In the genomic region with DNA sequence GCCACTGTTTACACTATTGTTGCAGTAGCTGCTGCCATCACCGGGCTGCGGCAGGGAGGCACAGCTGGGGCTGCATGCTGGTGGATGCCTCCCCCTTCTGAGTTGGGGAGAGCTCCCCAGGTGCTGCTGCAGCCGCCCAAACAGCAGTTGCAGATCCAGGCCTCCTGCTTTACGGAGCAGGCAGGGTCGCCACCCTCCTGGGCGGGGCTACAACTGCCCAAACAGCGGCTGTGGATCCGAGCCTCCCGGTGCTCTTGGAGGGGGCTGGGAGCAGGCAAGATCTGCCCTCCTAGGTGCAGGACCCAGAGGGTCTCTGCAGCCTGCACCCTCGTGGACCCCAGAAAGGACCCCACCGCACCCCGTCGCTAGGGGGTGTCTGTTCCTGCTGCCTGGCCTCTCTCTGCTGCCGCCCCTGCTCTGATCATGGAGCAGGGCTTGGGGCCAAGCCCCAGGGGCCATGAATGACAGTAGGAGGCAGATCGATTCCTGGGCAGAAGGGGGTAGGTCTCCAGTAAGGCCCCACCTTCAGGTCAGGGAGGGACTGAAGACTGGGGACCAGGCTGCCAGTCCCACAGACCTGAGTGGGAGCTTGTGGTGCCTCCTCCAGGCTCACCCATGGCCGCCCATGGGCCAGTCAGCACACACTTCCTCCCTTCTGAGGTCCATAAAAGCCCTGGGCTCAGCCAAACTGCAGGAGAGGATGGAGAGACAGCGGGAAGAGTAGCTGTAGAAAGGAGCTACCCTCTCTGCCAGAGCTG, we compare ENCODE assay signal across 1 cellular context.
A peak's percentile ranks its signal among the peaks of the same experiment; 100 is the strongest.
TF ChIP-seq lines count a peak whose summit lies in the region.

No MANE protein-coding gene starts in this region.

TF ChIP-seq in K562, 482 proteins besides CTCF, POLR2A, EP300 and RAD21 (continued from another document and continues in another):
- TF ChIP-seq TAF1 (IDR thresholded peaks at IDR 0.05; ENCODE audit: control insufficient read depth, extremely low read depth, insufficient read depth, low read length, severe bottlenecking): no peak
- no peak for TF ChIP-seq LCOR (CRISPR knock-in tag; IDR thresholded peaks at IDR 0.05)
- TF ChIP-seq, protein P1, sequence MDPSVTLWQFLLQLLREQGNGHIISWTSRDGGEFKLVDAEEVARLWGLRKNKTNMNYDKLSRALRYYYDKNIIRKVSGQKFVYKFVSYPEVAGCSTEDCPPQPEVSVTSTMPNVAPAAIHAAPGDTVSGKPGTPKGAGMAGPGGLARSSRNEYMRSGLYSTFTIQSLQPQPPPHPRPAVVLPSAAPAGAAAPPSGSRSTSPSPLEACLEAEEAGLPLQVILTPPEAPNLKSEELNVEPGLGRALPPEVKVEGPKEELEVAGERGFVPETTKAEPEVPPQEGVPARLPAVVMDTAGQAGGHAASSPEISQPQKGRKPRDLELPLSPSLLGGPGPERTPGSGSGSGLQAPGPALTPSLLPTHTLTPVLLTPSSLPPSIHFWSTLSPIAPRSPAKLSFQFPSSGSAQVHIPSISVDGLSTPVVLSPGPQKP (CRISPR knock-in tag; IDR thresholded peaks at IDR 0.05): no peak
- TF ChIP-seq FOXA3 (CRISPR knock-in tag; conservative IDR thresholded peaks at IDR 0.05 in 1 of 2, IDR thresholded peaks at IDR 0.05 in 1 of 2): 0 out of 4 replicates have a peak, but pooled peaks of 1 of the 2 experiments have one; percentile 13
- TF ChIP-seq ZNF24 (IDR thresholded peaks at IDR 0.05): 0 out of 2 replicates have a peak, but pooled peaks have one; percentile 32
- no peak for TF ChIP-seq RBM34 (IDR thresholded peaks at IDR 0.05; ENCODE audit: borderline replicate concordance, insufficient read depth, low read length)
- TF ChIP-seq MED1 (CRISPR knock-in tag; IDR thresholded peaks at IDR 0.05; ENCODE audit: borderline replicate concordance): no peak
- TF ChIP-seq NFIC (IDR thresholded peaks at IDR 0.05): 0 out of 2 replicates have a peak, but pooled peaks have one; percentile 9
- no peak for TF ChIP-seq PPARD (CRISPR knock-in tag; IDR thresholded peaks at IDR 0.05)
- no peak for TF ChIP-seq KDM5B (IDR thresholded peaks at IDR 0.05; ENCODE audit: insufficient replicate concordance, low read depth, low read length)
- no peak for TF ChIP-seq NCOA6 (IDR thresholded peaks at IDR 0.05)
- TF ChIP-seq ZNF436 (CRISPR knock-in tag; IDR thresholded peaks at IDR 0.05): no peak
- TF ChIP-seq SRSF3 (IDR thresholded peaks at IDR 0.05; ENCODE audit: insufficient read depth, low read length): no peak
- TF ChIP-seq NFRKB (IDR thresholded peaks at IDR 0.05; ENCODE audit: low read depth): peak; percentile 53; the same call in 1 of the 2 replicates
- TF ChIP-seq, protein P2, sequence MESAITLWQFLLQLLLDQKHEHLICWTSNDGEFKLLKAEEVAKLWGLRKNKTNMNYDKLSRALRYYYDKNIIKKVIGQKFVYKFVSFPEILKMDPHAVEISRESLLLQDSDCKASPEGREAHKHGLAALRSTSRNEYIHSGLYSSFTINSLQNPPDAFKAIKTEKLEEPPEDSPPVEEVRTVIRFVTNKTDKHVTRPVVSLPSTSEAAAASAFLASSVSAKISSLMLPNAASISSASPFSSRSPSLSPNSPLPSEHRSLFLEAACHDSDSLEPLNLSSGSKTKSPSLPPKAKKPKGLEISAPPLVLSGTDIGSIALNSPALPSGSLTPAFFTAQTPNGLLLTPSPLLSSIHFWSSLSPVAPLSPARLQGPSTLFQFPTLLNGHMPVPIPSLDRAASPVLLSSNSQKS (CRISPR knock-in tag; IDR thresholded peaks at IDR 0.05): no peak
- no peak for TF ChIP-seq TFAM (CRISPR knock-in tag; conservative IDR thresholded peaks at IDR 0.05)
- TF ChIP-seq GATAD2A (IDR thresholded peaks at IDR 0.05): no peak
- TF ChIP-seq SMAD2 (IDR thresholded peaks at IDR 0.05; ENCODE audit: low read depth, low read length): no peak
- TF ChIP-seq NEUROD1 (IDR thresholded peaks at IDR 0.05; ENCODE audit: borderline replicate concordance, low read depth, low read length, partially characterized antibody): no peak
- TF ChIP-seq L3MBTL2 (IDR thresholded peaks at IDR 0.05): peak; percentile 58; the same call in 1 of the 2 replicates
- no peak for TF ChIP-seq ZNF143 (CRISPR knock-in tag; IDR thresholded peaks at IDR 0.05)
- TF ChIP-seq, protein P3, sequence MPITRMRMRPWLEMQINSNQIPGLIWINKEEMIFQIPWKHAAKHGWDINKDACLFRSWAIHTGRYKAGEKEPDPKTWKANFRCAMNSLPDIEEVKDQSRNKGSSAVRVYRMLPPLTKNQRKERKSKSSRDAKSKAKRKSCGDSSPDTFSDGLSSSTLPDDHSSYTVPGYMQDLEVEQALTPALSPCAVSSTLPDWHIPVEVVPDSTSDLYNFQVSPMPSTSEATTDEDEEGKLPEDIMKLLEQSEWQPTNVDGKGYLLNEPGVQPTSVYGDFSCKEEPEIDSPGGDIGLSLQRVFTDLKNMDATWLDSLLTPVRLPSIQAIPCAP (CRISPR knock-in tag; IDR thresholded peaks at IDR 0.05; ENCODE audit: borderline replicate concordance): no peak
- TF ChIP-seq, protein P4, sequence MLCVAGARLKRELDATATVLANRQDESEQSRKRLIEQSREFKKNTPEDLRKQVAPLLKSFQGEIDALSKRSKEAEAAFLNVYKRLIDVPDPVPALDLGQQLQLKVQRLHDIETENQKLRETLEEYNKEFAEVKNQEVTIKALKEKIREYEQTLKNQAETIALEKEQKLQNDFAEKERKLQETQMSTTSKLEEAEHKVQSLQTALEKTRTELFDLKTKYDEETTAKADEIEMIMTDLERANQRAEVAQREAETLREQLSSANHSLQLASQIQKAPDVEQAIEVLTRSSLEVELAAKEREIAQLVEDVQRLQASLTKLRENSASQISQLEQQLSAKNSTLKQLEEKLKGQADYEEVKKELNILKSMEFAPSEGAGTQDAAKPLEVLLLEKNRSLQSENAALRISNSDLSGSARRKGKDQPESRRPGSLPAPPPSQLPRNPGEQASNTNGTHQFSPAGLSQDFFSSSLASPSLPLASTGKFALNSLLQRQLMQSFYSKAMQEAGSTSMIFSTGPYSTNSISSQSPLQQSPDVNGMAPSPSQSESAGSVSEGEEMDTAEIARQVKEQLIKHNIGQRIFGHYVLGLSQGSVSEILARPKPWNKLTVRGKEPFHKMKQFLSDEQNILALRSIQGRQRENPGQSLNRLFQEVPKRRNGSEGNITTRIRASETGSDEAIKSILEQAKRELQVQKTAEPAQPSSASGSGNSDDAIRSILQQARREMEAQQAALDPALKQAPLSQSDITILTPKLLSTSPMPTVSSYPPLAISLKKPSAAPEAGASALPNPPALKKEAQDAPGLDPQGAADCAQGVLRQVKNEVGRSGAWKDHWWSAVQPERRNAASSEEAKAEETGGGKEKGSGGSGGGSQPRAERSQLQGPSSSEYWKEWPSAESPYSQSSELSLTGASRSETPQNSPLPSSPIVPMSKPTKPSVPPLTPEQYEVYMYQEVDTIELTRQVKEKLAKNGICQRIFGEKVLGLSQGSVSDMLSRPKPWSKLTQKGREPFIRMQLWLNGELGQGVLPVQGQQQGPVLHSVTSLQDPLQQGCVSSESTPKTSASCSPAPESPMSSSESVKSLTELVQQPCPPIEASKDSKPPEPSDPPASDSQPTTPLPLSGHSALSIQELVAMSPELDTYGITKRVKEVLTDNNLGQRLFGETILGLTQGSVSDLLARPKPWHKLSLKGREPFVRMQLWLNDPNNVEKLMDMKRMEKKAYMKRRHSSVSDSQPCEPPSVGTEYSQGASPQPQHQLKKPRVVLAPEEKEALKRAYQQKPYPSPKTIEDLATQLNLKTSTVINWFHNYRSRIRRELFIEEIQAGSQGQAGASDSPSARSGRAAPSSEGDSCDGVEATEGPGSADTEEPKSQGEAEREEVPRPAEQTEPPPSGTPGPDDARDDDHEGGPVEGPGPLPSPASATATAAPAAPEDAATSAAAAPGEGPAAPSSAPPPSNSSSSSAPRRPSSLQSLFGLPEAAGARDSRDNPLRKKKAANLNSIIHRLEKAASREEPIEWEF (CRISPR knock-in tag; IDR thresholded peaks at IDR 0.05): 0 out of 2 replicates have a peak, but pooled peaks have one; percentile 29
- TF ChIP-seq TBP (optimal IDR thresholded peaks at IDR 0.05; ENCODE audit: low read depth, low read length): peak; percentile 21
- 0 out of 2 replicates have a peak, but pooled peaks have one; percentile 31 for TF ChIP-seq TAF7 (tag; IDR thresholded peaks at IDR 0.05)
- TF ChIP-seq BCOR (IDR thresholded peaks at IDR 0.05): no peak; the same call in 1 of the 2 replicates
- TF ChIP-seq, protein P5, sequence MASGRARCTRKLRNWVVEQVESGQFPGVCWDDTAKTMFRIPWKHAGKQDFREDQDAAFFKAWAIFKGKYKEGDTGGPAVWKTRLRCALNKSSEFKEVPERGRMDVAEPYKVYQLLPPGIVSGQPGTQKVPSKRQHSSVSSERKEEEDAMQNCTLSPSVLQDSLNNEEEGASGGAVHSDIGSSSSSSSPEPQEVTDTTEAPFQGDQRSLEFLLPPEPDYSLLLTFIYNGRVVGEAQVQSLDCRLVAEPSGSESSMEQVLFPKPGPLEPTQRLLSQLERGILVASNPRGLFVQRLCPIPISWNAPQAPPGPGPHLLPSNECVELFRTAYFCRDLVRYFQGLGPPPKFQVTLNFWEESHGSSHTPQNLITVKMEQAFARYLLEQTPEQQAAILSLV (tag; IDR thresholded peaks at IDR 0.05): no peak
- no peak for TF ChIP-seq GABPB2 (CRISPR knock-in tag; conservative IDR thresholded peaks at IDR 0.05)
- TF ChIP-seq RBM25 (IDR thresholded peaks at IDR 0.05; ENCODE audit: low read depth, low read length, severe bottlenecking): no peak
- no peak for TF ChIP-seq ZNF3 (CRISPR knock-in tag; IDR thresholded peaks at IDR 0.05)
- no peak; the same call in 1 of the 2 replicates for TF ChIP-seq TARDBP (IDR thresholded peaks at IDR 0.05)
- TF ChIP-seq IFI16 (CRISPR knock-in tag; IDR thresholded peaks at IDR 0.05): no peak
- TF ChIP-seq GTF2E2 (tag; IDR thresholded peaks at IDR 0.05): no peak
- TF ChIP-seq, protein P6, sequence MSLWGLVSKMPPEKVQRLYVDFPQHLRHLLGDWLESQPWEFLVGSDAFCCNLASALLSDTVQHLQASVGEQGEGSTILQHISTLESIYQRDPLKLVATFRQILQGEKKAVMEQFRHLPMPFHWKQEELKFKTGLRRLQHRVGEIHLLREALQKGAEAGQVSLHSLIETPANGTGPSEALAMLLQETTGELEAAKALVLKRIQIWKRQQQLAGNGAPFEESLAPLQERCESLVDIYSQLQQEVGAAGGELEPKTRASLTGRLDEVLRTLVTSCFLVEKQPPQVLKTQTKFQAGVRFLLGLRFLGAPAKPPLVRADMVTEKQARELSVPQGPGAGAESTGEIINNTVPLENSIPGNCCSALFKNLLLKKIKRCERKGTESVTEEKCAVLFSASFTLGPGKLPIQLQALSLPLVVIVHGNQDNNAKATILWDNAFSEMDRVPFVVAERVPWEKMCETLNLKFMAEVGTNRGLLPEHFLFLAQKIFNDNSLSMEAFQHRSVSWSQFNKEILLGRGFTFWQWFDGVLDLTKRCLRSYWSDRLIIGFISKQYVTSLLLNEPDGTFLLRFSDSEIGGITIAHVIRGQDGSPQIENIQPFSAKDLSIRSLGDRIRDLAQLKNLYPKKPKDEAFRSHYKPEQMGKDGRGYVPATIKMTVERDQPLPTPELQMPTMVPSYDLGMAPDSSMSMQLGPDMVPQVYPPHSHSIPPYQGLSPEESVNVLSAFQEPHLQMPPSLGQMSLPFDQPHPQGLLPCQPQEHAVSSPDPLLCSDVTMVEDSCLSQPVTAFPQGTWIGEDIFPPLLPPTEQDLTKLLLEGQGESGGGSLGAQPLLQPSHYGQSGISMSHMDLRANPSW (CRISPR knock-in tag; IDR thresholded peaks at IDR 0.05): 0 out of 2 replicates have a peak, but pooled peaks have one; percentile 82
- TF ChIP-seq, protein P7, sequence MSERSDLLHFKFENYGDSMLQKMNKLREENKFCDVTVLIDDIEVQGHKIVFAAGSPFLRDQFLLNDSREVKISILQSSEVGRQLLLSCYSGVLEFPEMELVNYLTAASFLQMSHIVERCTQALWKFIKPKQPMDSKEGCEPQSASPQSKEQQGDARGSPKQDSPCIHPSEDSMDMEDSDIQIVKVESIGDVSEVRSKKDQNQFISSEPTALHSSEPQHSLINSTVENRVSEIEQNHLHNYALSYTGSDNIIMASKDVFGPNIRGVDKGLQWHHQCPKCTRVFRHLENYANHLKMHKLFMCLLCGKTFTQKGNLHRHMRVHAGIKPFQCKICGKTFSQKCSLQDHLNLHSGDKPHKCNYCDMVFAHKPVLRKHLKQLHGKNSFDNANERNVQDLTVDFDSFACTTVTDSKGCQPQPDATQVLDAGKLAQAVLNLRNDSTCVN (CRISPR knock-in tag; IDR thresholded peaks at IDR 0.05): no peak
- no peak for TF ChIP-seq KDM1A (IDR thresholded peaks at IDR 0.05)
- TF ChIP-seq HDAC2 (IDR thresholded peaks at IDR 0.05): 0 out of 2 replicates have a peak, but pooled peaks have one; percentile 47
- no peak for TF ChIP-seq TCF3 (CRISPR knock-in tag; IDR thresholded peaks at IDR 0.05)
- TF ChIP-seq, protein P8, sequence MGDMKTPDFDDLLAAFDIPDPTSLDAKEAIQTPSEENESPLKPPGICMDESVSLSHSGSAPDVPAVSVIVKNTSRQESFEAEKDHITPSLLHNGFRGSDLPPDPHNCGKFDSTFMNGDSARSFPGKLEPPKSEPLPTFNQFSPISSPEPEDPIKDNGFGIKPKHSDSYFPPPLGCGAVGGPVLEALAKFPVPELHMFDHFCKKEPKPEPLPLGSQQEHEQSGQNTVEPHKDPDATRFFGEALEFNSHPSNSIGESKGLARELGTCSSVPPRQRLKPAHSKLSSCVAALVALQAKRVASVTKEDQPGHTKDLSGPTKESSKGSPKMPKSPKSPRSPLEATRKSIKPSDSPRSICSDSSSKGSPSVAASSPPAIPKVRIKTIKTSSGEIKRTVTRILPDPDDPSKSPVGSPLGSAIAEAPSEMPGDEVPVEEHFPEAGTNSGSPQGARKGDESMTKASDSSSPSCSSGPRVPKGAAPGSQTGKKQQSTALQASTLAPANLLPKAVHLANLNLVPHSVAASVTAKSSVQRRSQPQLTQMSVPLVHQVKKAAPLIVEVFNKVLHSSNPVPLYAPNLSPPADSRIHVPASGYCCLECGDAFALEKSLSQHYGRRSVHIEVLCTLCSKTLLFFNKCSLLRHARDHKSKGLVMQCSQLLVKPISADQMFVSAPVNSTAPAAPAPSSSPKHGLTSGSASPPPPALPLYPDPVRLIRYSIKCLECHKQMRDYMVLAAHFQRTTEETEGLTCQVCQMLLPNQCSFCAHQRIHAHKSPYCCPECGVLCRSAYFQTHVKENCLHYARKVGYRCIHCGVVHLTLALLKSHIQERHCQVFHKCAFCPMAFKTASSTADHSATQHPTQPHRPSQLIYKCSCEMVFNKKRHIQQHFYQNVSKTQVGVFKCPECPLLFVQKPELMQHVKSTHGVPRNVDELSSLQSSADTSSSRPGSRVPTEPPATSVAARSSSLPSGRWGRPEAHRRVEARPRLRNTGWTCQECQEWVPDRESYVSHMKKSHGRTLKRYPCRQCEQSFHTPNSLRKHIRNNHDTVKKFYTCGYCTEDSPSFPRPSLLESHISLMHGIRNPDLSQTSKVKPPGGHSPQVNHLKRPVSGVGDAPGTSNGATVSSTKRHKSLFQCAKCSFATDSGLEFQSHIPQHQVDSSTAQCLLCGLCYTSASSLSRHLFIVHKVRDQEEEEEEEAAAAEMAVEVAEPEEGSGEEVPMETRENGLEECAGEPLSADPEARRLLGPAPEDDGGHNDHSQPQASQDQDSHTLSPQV (IDR thresholded peaks at IDR 0.05): peak; percentile 64
- no peak for TF ChIP-seq POLR2AphosphoS2 (IDR thresholded peaks at IDR 0.05; ENCODE audit: low read length)
- TF ChIP-seq, protein P9, sequence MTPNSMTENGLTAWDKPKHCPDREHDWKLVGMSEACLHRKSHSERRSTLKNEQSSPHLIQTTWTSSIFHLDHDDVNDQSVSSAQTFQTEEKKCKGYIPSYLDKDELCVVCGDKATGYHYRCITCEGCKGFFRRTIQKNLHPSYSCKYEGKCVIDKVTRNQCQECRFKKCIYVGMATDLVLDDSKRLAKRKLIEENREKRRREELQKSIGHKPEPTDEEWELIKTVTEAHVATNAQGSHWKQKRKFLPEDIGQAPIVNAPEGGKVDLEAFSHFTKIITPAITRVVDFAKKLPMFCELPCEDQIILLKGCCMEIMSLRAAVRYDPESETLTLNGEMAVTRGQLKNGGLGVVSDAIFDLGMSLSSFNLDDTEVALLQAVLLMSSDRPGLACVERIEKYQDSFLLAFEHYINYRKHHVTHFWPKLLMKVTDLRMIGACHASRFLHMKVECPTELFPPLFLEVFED (CRISPR knock-in tag; conservative IDR thresholded peaks at IDR 0.05): no peak
- TF ChIP-seq MXI1 (IDR thresholded peaks at IDR 0.05; ENCODE audit: low read depth, low read length): no peak
